10 cellular contexts compared by ENCODE assay signal in genomic region chr1:13981142-13981541, GRCh38.
"Had no signal": no experiment of that assay in that cellular context is flagged by ENCODE, and none has a peak within 500 bp of the region (broad histone marks: within the 10 kb centered on the region; RNA-seq: fewer than 3 reads in every experiment).

No MANE protein-coding gene starts in this region.

- H3K27ac Mint-ChIP-seq: HFFc6 had no signal

- DNase-seq: GM23248, GOT3, H7, HFFc6, IMR-90 had no signal

- H3K27ac ChIP-seq: GM23248, HL-60 had no signal

- H3K9me3 ChIP-seq: HAP-1 had no signal

- H3K4me3 Mint-ChIP-seq: HFFc6 had no signal

- H3K4me3 ChIP-seq: GM23248, HAP-1, K562 had no signal

- H3K4me1 ChIP-seq: HAP-1 had no signal

- FAIRE-seq: HepG2 had no signal

- ATAC-seq: HCT116, HepG2, K562 had no signal

- H3K36me3 ChIP-seq: HAP-1 had no signal
